Comparison of ENCODE assay signal across 19 cellular contexts in genomic region chr22:44443641-44444235, GRCh38. TPM values are rescaled to one million over a fixed set of nuclear protein-coding genes. Genes with fewer than 3 reads are reported as not detected.
A peak's percentile ranks its signal among the peaks of the same experiment; 100 is the strongest.
DNase-seq lines count a peak whose midpoint lies in the region; ATAC-seq and TF ChIP-seq lines count a peak whose summit lies in the region.
"Had no signal": no experiment of that assay in that cellular context is flagged by ENCODE, and none has a peak within 500 bp of the region (broad histone marks: within the 10 kb centered on the region; RNA-seq: fewer than 3 reads in every experiment).

No MANE protein-coding gene starts in this region.

- ATAC-seq in HG02642 (IDR thresholded peaks at IDR 0.05; ENCODE audit: poor library complexity, unreplicated experiment), result no peak
- ATAC-seq: Panc1 had no signal

- H3K27ac ChIP-seq in KOPT-K1 (ENCODE audit: low read depth, low read length, poor library complexity, severe bottlenecking), result peak overlapping the region; percentile 24
- H3K27ac ChIP-seq in endodermal cell (ENCODE audit: low read depth, low read length), result no peak overlapping the region
- H3K27ac ChIP-seq in osteoblast (ENCODE audit: low read depth, low read length), result no peak overlapping the region
- H3K27ac ChIP-seq in brain microvascular endothelial cell, result no peak overlapping the region
- H3K27ac ChIP-seq: KMS-11 had no signal

- H3K27ac Mint-ChIP-seq in CD14-positive monocyte (peak overlapping the region in 1 of 7 donors; percentile 80), endodermal cell (no peak overlapping the region)
- no peak overlapping the region for H3K27ac Mint-ChIP-seq in activated CD4-positive, alpha-beta memory T cell treated with anti-CD3 and anti-CD28 coated beads, Interleukin-2, amount 10 ng/mL, durations not matched to agents 7 days and 5 days
- H3K27ac Mint-ChIP-seq: CD4-positive, alpha-beta T cell; GM23338; HFFc6 had no signal

- H3K36me3 Mint-ChIP-seq in CD14-positive monocyte (no peaks in the 10 kb centered on the region), endodermal cell (ENCODE audit: low read depth) (no peaks in the 10 kb centered on the region)
- H3K36me3 Mint-ChIP-seq in activated CD4-positive, alpha-beta memory T cell treated with anti-CD3 and anti-CD28 coated beads, Interleukin-2, amount 10 ng/mL, durations not matched to agents 7 days and 5 days (ENCODE audit: low read depth), result peaks cover 3% of the 10 kb centered on the region

- DNase-seq in CD14-positive monocyte (ENCODE audit: low spot score), result peak; percentile 34
- peak; percentile 30 for DNase-seq in endodermal cell
- DNase-seq in osteoblast (ENCODE audit: insufficient read length, low spot score, missing footprints), result peak; percentile 47
- no peak for DNase-seq in activated CD4-positive, alpha-beta memory T cell treated with anti-CD3 and anti-CD28 coated beads, Interleukin-2, amount 10 ng/mL, durations not matched to agents 7 days and 5 days
- no peak for DNase-seq in stimulated activated CD4-positive, alpha-beta T cell treated with anti-CD3 and anti-CD28 coated beads, Interleukin-2, amount 100 ng/mL, for 24 hours
- DNase-seq in brain microvascular endothelial cell, result no peak
- DNase-seq: AML-193, DMS79 treated with DMSO at 0.1 percent for 48 hours, HFFc6, NCI-H1417, NCI-H2029, NCI-H510A, SHP77 had no signal

- H3K36me3 ChIP-seq in KOPT-K1 (ENCODE audit: insufficient read depth, low read length) (no peaks in the 10 kb centered on the region), endodermal cell (ENCODE audit: control insufficient read depth, insufficient read depth, low read length) (no peaks in the 10 kb centered on the region), osteoblast (ENCODE audit: insufficient read depth, low read length) (no peaks in the 10 kb centered on the region), brain microvascular endothelial cell (replicated peaks) (no peaks in the 10 kb centered on the region)

- H3K4me2 ChIP-seq in osteoblast (ENCODE audit: insufficient read depth, low read length), result no peak overlapping the region
- H3K4me2 ChIP-seq: GM23338, KMS-11 had no signal

- H4K20me1 ChIP-seq in osteoblast (ENCODE audit: insufficient read depth, low read length), result no peaks in the 10 kb centered on the region

- no peak overlapping the region for H3K4me3 ChIP-seq in endodermal cell (ENCODE audit: low read length)
- no peak overlapping the region for H3K4me3 ChIP-seq in osteoblast (ENCODE audit: insufficient read depth, low read length)
- no peak overlapping the region for H3K4me3 ChIP-seq in brain microvascular endothelial cell (ENCODE audit: low read depth, low read length)
- H3K4me3 ChIP-seq: GM23338 had no signal

- 94 to 100% methylated on average over 8 to 11 of the region's 11 CpGs for WGBS in endodermal cell (ENCODE audit: insufficient coverage in 1 of 2, insufficient read length in 1 of 2), 2 experiments

- H3K9me3 Mint-ChIP-seq in CD14-positive monocyte, result peaks cover 4 to 17% (median 13%) of the 10 kb centered on the region in 7 donors
- H3K9me3 Mint-ChIP-seq in endodermal cell, result peaks cover 5% of the 10 kb centered on the region
- H3K9me3 Mint-ChIP-seq in activated CD4-positive, alpha-beta memory T cell treated with anti-CD3 and anti-CD28 coated beads, Interleukin-2, amount 10 ng/mL, durations not matched to agents 7 days and 5 days, result peaks cover 5% of the 10 kb centered on the region

- CTCF ChIA-PET in activated CD4-positive, alpha-beta memory T cell treated with anti-CD3 and anti-CD28 coated beads, Interleukin-2, amount 10 ng/mL, durations not matched to agents 7 days and 5 days (lab: Charles Lee), result no interaction called here

- intact Hi-C loops in CD14-positive monocyte (cut with micrococcal nuclease), result no loop called here

- H3K27me3 Mint-ChIP-seq in CD14-positive monocyte (ENCODE audit: low read depth in 3 of 3) (peaks cover 0 to 4% (median 0%) of the 10 kb centered on the region in 3 donors), endodermal cell (ENCODE audit: insufficient read depth) (no peaks in the 10 kb centered on the region)
- H3K27me3 Mint-ChIP-seq in activated CD4-positive, alpha-beta memory T cell treated with anti-CD3 and anti-CD28 coated beads, Interleukin-2, amount 10 ng/mL, durations not matched to agents 7 days and 5 days, result no peaks in the 10 kb centered on the region
- H3K27me3 Mint-ChIP-seq: CD4-positive, alpha-beta T cell had no signal

- H3K79me2 ChIP-seq in osteoblast (ENCODE audit: insufficient read depth, low read length), result no peaks in the 10 kb centered on the region

- H3K4me1 ChIP-seq in endodermal cell (ENCODE audit: control insufficient read depth, insufficient read depth, low read length), result no peaks in the 10 kb centered on the region
- peaks cover 9% of the 10 kb centered on the region for H3K4me1 ChIP-seq in osteoblast (ENCODE audit: insufficient read depth, low read length)

- H3K9me3 ChIP-seq in KOPT-K1 (ENCODE audit: insufficient read depth, low read length, poor library complexity, severe bottlenecking) (peaks cover 6% of the 10 kb centered on the region), endodermal cell (ENCODE audit: control insufficient read depth, low read length) (no peaks in the 10 kb centered on the region), osteoblast (ENCODE audit: low read depth, low read length) (no peaks in the 10 kb centered on the region)

- H3K9ac ChIP-seq in endodermal cell (ENCODE audit: extremely low read depth, low read length, poor library complexity, severe bottlenecking), result no peak overlapping the region
- H3K9ac ChIP-seq: KMS-11 had no signal

- H3K4me3 Mint-ChIP-seq in CD14-positive monocyte (no peak overlapping the region), endodermal cell (no peak overlapping the region)
- no peak overlapping the region for H3K4me3 Mint-ChIP-seq in activated CD4-positive, alpha-beta memory T cell treated with anti-CD3 and anti-CD28 coated beads, Interleukin-2, amount 10 ng/mL, durations not matched to agents 7 days and 5 days
- H3K4me3 Mint-ChIP-seq: CD4-positive, alpha-beta T cell; GM23338; HFFc6 had no signal

- POLR2A ChIA-PET in activated CD4-positive, alpha-beta memory T cell treated with anti-CD3 and anti-CD28 coated beads, Interleukin-2, amount 10 ng/mL, durations not matched to agents 7 days and 5 days (lab: Charles Lee), result no interaction called here

- no peak overlapping the region for H2AFZ ChIP-seq in osteoblast (ENCODE audit: low read length)
- H2AFZ ChIP-seq: GM23338 had no signal

- no peak for TF ChIP-seq CTCF in CD14-positive monocyte (IDR thresholded peaks at IDR 0.05)
- no peak for TF ChIP-seq CTCF in endodermal cell (conservative IDR thresholded peaks at IDR 0.05)
- TF ChIP-seq CTCF in osteoblast (IDR thresholded peaks at IDR 0.05; ENCODE audit: extremely low read depth, low read depth, low read length), result no peak
- TF ChIP-seq CTCF in brain microvascular endothelial cell (IDR thresholded peaks at IDR 0.05; ENCODE audit: low read depth, low read length, missing control alignments), result no peak

- H3K4me1 Mint-ChIP-seq in CD14-positive monocyte, result peaks cover 5% of the 10 kb centered on the region
- H3K4me1 Mint-ChIP-seq in endodermal cell, result peaks cover 6% of the 10 kb centered on the region
- H3K4me1 Mint-ChIP-seq in activated CD4-positive, alpha-beta memory T cell treated with anti-CD3 and anti-CD28 coated beads, Interleukin-2, amount 10 ng/mL, durations not matched to agents 7 days and 5 days, result no peaks in the 10 kb centered on the region

- in situ Hi-C loops in brain microvascular endothelial cell (cut with HindIII; ENCODE audit: low pct_ligation_motif_present, low sequenced_read_pairs), result no loop called here

- no peaks in the 10 kb centered on the region for H3K27me3 ChIP-seq in endodermal cell (ENCODE audit: control insufficient read depth, insufficient read depth, low read length, poor library complexity, severe bottlenecking)
- H3K27me3 ChIP-seq in osteoblast (ENCODE audit: insufficient read depth, low read length), result no peaks in the 10 kb centered on the region
- H3K27me3 ChIP-seq in brain microvascular endothelial cell (replicated peaks), result no peaks in the 10 kb centered on the region

RNA-seq across cellular contexts. Expression of gene RTL6, which starts 54.3 kb away (rescaled TPM):
- polyA plus RNA-seq in CD14-positive monocyte, result 1 to 10 TPM; 4.6 to 4.9 TPM
- total RNA-seq in endodermal cell, result 10 to 100 TPM; 19.7 to 20.7 TPM
- 26.0 TPM for polyA plus RNA-seq in endodermal cell (2013, experiment 1 of 2)
- polyA plus RNA-seq in endodermal cell (2013, experiment 2 of 2), result 24.8 TPM
- 26.5 and 30.4 TPM in 2 replicates for total RNA-seq in osteoblast
- 1 to 10 TPM; 6.7 to 6.8 TPM for total RNA-seq in activated CD4-positive, alpha-beta memory T cell treated with anti-CD3 and anti-CD28 coated beads, Interleukin-2, amount 10 ng/mL, durations not matched to agents 7 days and 5 days

Comparison
In these comparisons a context has a peak if more than half of its experiments do, and no peak if none do; other contexts are left out.
1. DNase-seq: peak in CD14-positive monocyte (single experiment), endodermal cell (single experiment) and osteoblast (single experiment); none in activated CD4-positive, alpha-beta memory T cell treated with anti-CD3 and anti-CD28 coated beads, Interleukin-2, amount 10 ng/mL, durations not matched to agents 7 days and 5 days (single experiment), stimulated activated CD4-positive, alpha-beta T cell treated with anti-CD3 and anti-CD28 coated beads, Interleukin-2, amount 100 ng/mL, for 24 hours (0 of 2) and brain microvascular endothelial cell (single experiment).